Comparison of ENCODE assay signal across 1 cellular context in the genomic region with DNA sequence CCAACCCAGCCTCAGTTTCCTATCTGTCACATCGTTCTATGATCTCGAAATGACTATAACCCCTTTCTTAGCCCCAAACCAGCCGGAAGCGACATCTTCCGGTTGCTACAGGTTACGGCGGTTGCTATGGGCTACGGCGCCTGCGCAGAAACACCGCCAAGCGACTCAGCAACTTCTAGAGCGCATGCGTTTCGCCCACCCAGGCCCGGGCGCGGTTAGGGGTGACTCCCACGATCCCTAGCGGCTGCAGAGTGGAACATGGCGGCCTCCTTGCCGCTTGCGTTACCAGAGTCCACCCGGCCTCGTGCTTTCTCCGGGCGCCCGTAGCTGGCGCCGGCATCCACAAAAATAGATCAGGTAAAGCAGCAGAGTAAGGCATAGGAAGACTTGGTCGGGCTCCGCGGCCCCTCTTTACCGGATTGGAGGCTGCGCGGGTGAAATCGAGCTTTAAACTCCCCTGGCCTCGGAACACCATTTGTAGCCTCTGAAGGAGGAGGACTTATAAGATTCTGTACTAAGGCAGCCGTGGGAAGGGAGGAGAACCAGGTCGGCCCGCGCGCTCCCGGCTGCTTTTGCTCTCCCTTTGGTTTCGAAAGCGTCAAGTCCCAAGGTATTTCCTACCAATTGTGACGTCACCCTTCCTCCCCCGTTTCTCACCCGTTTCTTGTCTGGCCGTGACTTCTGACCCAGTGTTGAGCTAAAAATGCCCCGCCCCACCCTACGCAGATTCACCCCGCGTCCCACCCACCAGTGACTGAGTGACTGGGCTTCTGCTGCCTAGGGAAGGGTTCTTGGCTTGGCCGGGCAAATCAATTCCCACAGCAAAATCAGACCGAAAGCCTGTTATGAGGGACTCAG.
TF ChIP-seq lines count a peak whose summit lies in the region.

No MANE protein-coding gene starts in this region.

TF ChIP-seq in K562, 482 proteins besides CTCF, POLR2A, EP300 and RAD21 (continued from another document and continues in another):
- TF ChIP-seq, protein P1, sequence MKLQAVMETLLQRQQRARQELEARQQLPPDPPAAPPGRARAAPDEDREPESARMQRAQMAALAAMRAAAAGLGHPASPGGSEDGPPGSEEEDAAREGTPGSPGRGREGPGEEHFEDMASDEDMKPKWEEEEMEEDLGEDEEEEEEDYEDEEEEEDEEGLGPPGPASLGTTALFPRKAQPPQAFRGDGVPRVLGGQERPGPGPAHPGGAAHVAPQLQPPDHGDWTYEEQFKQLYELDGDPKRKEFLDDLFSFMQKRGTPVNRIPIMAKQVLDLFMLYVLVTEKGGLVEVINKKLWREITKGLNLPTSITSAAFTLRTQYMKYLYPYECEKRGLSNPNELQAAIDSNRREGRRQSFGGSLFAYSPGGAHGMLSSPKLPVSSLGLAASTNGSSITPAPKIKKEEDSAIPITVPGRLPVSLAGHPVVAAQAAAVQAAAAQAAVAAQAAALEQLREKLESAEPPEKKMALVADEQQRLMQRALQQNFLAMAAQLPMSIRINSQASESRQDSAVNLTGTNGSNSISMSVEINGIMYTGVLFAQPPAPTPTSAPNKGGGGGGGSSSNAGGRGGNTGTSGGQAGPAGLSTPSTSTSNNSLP (IDR thresholded peaks at IDR 0.05; ENCODE audit: borderline replicate concordance, low read depth, low read length), result no peak
- TF ChIP-seq, protein P2, sequence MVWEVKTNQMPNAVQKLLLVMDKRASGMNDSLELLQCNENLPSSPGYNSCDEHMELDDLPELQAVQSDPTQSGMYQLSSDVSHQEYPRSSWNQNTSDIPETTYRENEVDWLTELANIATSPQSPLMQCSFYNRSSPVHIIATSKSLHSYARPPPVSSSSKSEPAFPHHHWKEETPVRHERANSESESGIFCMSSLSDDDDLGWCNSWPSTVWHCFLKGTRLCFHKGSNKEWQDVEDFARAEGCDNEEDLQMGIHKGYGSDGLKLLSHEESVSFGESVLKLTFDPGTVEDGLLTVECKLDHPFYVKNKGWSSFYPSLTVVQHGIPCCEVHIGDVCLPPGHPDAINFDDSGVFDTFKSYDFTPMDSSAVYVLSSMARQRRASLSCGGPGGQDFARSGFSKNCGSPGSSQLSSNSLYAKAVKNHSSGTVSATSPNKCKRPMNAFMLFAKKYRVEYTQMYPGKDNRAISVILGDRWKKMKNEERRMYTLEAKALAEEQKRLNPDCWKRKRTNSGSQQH (CRISPR knock-in tag; IDR thresholded peaks at IDR 0.05), result no peak
- TF ChIP-seq, protein P3, sequence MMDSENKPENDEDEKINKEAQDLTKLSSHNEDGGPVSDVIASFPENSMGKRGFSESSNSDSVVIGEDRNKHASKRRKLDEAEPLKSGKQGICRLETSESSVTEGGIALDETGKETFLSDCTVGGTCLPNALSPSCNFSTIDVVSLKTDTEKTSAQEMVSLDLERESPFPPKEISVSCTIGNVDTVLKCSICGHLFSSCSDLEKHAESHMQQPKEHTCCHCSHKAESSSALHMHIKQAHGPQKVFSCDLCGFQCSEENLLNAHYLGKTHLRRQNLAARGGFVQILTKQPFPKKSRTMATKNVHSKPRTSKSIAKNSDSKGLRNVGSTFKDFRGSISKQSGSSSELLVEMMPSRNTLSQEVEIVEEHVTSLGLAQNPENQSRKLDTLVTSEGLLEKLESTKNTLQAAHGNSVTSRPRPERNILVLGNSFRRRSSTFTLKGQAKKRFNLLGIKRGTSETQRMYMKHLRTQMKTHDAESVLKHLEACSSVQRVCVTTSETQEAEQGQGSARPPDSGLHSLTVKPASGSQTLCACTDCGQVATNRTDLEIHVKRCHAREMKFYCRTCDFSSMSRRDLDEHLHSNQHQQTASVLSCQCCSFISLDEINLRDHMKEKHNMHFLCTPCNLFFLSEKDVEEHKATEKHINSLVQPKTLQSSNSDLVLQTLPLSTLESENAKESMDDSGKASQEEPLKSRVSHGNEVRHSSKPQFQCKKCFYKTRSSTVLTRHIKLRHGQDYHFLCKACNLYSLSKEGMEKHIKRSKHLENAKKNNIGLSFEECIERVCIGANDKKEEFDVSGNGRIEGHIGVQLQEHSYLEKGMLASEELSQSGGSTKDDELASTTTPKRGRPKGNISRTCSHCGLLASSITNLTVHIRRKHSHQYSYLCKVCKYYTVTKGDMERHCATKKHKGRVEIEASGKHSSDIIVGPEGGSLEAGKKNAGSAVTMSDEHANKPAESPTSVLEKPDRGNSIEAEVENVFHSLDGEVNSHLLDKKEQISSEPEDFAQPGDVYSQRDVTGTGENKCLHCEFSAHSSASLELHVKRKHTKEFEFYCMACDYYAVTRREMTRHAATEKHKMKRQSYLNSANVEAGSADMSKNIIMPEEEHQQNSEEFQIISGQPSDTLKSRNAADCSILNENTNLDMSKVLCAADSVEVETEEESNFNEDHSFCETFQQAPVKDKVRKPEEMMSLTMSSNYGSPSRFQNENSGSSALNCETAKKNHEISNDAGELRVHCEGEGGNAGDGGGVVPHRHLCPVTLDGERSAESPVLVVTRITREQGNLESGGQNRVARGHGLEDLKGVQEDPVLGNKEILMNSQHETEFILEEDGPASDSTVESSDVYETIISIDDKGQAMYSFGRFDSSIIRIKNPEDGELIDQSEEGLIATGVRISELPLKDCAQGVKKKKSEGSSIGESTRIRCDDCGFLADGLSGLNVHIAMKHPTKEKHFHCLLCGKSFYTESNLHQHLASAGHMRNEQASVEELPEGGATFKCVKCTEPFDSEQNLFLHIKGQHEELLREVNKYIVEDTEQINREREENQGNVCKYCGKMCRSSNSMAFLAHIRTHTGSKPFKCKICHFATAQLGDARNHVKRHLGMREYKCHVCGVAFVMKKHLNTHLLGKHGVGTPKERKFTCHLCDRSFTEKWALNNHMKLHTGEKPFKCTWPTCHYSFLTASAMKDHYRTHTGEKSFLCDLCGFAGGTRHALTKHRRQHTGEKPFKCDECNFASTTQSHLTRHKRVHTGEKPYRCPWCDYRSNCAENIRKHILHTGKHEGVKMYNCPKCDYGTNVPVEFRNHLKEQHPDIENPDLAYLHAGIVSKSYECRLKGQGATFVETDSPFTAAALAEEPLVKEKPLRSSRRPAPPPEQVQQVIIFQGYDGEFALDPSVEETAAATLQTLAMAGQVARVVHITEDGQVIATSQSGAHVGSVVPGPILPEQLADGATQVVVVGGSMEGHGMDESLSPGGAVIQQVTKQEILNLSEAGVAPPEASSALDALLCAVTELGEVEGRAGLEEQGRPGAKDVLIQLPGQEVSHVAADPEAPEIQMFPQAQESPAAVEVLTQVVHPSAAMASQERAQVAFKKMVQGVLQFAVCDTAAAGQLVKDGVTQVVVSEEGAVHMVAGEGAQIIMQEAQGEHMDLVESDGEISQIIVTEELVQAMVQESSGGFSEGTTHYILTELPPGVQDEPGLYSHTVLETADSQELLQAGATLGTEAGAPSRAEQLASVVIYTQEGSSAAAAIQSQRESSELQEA (IDR thresholded peaks at IDR 0.05; ENCODE audit: low read depth), result no peak
- no peak for TF ChIP-seq ZSCAN32 (CRISPR knock-in tag; IDR thresholded peaks at IDR 0.05)
- TF ChIP-seq, protein P4, sequence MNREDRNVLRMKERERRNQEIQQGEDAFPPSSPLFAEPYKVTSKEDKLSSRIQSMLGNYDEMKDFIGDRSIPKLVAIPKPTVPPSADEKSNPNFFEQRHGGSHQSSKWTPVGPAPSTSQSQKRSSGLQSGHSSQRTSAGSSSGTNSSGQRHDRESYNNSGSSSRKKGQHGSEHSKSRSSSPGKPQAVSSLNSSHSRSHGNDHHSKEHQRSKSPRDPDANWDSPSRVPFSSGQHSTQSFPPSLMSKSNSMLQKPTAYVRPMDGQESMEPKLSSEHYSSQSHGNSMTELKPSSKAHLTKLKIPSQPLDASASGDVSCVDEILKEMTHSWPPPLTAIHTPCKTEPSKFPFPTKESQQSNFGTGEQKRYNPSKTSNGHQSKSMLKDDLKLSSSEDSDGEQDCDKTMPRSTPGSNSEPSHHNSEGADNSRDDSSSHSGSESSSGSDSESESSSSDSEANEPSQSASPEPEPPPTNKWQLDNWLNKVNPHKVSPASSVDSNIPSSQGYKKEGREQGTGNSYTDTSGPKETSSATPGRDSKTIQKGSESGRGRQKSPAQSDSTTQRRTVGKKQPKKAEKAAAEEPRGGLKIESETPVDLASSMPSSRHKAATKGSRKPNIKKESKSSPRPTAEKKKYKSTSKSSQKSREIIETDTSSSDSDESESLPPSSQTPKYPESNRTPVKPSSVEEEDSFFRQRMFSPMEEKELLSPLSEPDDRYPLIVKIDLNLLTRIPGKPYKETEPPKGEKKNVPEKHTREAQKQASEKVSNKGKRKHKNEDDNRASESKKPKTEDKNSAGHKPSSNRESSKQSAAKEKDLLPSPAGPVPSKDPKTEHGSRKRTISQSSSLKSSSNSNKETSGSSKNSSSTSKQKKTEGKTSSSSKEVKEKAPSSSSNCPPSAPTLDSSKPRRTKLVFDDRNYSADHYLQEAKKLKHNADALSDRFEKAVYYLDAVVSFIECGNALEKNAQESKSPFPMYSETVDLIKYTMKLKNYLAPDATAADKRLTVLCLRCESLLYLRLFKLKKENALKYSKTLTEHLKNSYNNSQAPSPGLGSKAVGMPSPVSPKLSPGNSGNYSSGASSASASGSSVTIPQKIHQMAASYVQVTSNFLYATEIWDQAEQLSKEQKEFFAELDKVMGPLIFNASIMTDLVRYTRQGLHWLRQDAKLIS (CRISPR knock-in tag; IDR thresholded peaks at IDR 0.05), result peak; percentile 82
- TF ChIP-seq, protein P5, sequence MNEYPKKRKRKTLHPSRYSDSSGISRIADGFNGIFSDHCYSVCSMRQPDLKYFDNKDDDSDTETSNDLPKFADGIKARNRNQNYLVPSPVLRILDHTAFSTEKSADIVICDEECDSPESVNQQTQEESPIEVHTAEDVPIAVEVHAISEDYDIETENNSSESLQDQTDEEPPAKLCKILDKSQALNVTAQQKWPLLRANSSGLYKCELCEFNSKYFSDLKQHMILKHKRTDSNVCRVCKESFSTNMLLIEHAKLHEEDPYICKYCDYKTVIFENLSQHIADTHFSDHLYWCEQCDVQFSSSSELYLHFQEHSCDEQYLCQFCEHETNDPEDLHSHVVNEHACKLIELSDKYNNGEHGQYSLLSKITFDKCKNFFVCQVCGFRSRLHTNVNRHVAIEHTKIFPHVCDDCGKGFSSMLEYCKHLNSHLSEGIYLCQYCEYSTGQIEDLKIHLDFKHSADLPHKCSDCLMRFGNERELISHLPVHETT (CRISPR knock-in tag; conservative IDR thresholded peaks at IDR 0.05 in 1 of 2, IDR thresholded peaks at IDR 0.05 in 1 of 2), result no peak
- TF ChIP-seq, protein P6, sequence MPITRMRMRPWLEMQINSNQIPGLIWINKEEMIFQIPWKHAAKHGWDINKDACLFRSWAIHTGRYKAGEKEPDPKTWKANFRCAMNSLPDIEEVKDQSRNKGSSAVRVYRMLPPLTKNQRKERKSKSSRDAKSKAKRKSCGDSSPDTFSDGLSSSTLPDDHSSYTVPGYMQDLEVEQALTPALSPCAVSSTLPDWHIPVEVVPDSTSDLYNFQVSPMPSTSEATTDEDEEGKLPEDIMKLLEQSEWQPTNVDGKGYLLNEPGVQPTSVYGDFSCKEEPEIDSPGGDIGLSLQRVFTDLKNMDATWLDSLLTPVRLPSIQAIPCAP (CRISPR knock-in tag; IDR thresholded peaks at IDR 0.05; ENCODE audit: borderline replicate concordance), result no peak
- peak; percentile 86 for TF ChIP-seq C11orf30 (IDR thresholded peaks at IDR 0.05; ENCODE audit: low read depth)
- no peak for TF ChIP-seq RBM17 (IDR thresholded peaks at IDR 0.05; ENCODE audit: borderline replicate concordance, low read depth, low read length)
- TF ChIP-seq EWSR1 (IDR thresholded peaks at IDR 0.05; ENCODE audit: borderline replicate concordance, low read depth, partially characterized antibody), result no peak
- TF ChIP-seq HIVEP1 (CRISPR knock-in tag; IDR thresholded peaks at IDR 0.05), result no peak
- TF ChIP-seq, protein P7, sequence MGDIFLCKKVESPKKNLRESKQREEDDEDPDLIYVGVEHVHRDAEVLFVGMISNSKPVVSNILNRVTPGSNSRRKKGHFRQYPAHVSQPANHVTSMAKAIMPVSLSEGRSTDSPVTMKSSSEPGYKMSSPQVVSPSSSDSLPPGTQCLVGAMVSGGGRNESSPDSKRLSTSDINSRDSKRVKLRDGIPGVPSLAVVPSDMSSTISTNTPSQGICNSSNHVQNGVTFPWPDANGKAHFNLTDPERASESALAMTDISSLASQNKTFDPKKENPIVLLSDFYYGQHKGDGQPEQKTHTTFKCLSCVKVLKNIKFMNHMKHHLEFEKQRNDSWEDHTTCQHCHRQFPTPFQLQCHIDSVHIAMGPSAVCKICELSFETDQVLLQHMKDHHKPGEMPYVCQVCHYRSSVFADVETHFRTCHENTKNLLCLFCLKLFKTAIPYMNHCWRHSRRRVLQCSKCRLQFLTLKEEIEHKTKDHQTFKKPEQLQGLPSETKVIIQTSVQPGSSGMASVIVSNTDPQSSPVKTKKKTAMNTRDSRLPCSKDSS (IDR thresholded peaks at IDR 0.05; ENCODE audit: low read depth, partially characterized antibody), result no peak
- TF ChIP-seq ZNF717 (CRISPR knock-in tag; IDR thresholded peaks at IDR 0.05), result no peak
- no peak for TF ChIP-seq KDM2B (CRISPR knock-in tag; IDR thresholded peaks at IDR 0.05)
- TF ChIP-seq, protein P8, sequence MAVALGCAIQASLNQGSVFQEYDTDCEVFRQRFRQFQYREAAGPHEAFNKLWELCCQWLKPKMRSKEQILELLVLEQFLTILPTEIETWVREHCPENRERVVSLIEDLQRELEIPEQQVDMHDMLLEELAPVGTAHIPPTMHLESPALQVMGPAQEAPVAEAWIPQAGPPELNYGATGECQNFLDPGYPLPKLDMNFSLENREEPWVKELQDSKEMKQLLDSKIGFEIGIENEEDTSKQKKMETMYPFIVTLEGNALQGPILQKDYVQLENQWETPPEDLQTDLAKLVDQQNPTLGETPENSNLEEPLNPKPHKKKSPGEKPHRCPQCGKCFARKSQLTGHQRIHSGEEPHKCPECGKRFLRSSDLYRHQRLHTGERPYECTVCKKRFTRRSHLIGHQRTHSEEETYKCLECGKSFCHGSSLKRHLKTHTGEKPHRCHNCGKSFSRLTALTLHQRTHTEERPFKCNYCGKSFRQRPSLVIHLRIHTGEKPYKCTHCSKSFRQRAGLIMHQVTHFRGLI (CRISPR knock-in tag; IDR thresholded peaks at IDR 0.05), result no peak
- no peak for TF ChIP-seq HMG20B (CRISPR knock-in tag; IDR thresholded peaks at IDR 0.05)
- TF ChIP-seq MEF2D (tag; conservative IDR thresholded peaks at IDR 0.05; ENCODE audit: low read depth), result no peak
- TF ChIP-seq ZNF507 (tag; conservative IDR thresholded peaks at IDR 0.05), result no peak
- TF ChIP-seq ZNF76 (CRISPR knock-in tag; IDR thresholded peaks at IDR 0.05; ENCODE audit: borderline replicate concordance), result peak; percentile 59; the same call in 1 of the 2 replicates
- TF ChIP-seq SNRNP70 (optimal IDR thresholded peaks at IDR 0.05; ENCODE audit: low read depth, low read length), result no peak
- TF ChIP-seq, protein P9, sequence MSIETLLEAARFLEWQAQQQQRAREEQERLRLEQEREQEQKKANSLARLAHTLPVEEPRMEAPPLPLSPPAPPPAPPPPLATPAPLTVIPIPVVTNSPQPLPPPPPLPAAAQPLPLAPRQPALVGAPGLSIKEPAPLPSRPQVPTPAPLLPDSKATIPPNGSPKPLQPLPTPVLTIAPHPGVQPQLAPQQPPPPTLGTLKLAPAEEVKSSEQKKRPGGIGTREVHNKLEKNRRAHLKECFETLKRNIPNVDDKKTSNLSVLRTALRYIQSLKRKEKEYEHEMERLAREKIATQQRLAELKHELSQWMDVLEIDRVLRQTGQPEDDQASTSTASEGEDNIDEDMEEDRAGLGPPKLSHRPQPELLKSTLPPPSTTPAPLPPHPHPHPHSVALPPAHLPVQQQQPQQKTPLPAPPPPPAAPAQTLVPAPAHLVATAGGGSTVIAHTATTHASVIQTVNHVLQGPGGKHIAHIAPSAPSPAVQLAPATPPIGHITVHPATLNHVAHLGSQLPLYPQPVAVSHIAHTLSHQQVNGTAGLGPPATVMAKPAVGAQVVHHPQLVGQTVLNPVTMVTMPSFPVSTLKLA (conservative IDR thresholded peaks at IDR 0.05), result peak; percentile 67 to 73
- TF ChIP-seq ZNF165 (CRISPR knock-in tag; IDR thresholded peaks at IDR 0.05; ENCODE audit: borderline replicate concordance), result no peak
- no peak for TF ChIP-seq POLR2AphosphoS2 (IDR thresholded peaks at IDR 0.05; ENCODE audit: low read length)
- no peak for TF ChIP-seq DDX20 (tag; IDR thresholded peaks at IDR 0.05; ENCODE audit: low read depth)
- no peak for TF ChIP-seq CC2D1A (IDR thresholded peaks at IDR 0.05)
- no peak for TF ChIP-seq EZH2 (IDR thresholded peaks at IDR 0.05; ENCODE audit: borderline replicate concordance, low read depth, low read length)
- no peak for TF ChIP-seq LARP7 (IDR thresholded peaks at IDR 0.05)
- peak; percentile 66 for TF ChIP-seq MEIS2 (IDR thresholded peaks at IDR 0.05; ENCODE audit: partially characterized antibody)
- TF ChIP-seq WHSC1 (IDR thresholded peaks at IDR 0.05; ENCODE audit: low read length), result no peak
